1 cellular context compared by ENCODE assay signal in genomic region chr1:205441716-205442050, GRCh38.
TF ChIP-seq lines count a peak whose summit lies in the region.

No MANE protein-coding gene starts in this region.

TF ChIP-seq in GM12878, 131 proteins besides CTCF, POLR2A, EP300 and RAD21:
- no peak for TF ChIP-seq WRNIP1 (IDR thresholded peaks at IDR 0.05; ENCODE audit: borderline replicate concordance, low read depth, low read length)
